Comparison of ENCODE assay signal across 24 cellular contexts in the genomic region with DNA sequence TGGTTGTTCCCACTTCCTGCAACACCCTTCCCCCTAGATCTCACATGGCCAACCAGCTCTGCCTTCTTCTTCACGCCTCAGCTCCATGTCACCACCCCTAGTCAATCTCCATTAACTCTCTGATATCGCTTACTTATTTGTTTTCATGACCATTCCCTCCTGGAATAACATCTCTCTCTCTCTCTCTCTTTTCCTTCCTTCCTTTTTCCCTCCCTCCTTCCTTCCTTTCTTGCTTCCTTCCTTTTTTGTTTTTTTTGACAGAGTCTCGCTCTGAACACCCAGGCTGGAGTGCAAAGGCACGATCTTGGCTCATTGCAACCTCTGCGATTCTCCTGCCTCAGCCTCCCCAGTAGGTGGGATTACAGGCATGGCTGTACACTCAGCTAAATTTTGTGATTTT. TPM values are rescaled to one million over a fixed set of nuclear protein-coding genes. Genes with fewer than 3 reads are reported as not detected.
DNase-seq lines count a peak whose midpoint lies in the region; ATAC-seq and TF ChIP-seq lines count a peak whose summit lies in the region.
"Had no signal": no experiment of that assay in that cellular context is flagged by ENCODE, and none has a peak within 500 bp of the region (broad histone marks: within the 10 kb centered on the region; RNA-seq: fewer than 3 reads in every experiment).

No MANE protein-coding gene starts in this region.

- CTCF ChIA-PET in CD8-positive, alpha-beta T cell (lab: Charles Lee) = interaction anchor here (0.8 kb wide), 1 partner anchor 9 kb away, joined by 3 read pairs; no protein-coding TSS in a partner anchor

- no peak for TF ChIP-seq CTCF in CD8-positive, alpha-beta T cell (IDR thresholded peaks at IDR 0.05)
- no peak for TF ChIP-seq CTCF in natural killer cell (IDR thresholded peaks at IDR 0.05)

- H3K27ac ChIP-seq in CD8-positive, alpha-beta T cell (ENCODE audit: low read depth, low read length) = no peak overlapping the region
- H3K27ac ChIP-seq: GM23248, heart left ventricle, neutrophil, skin epidermis, thyroid gland had no signal

- POLR2A ChIA-PET in CD8-positive, alpha-beta T cell (lab: Charles Lee) = no interaction called here

- H3K4me1 Mint-ChIP-seq in CD8-positive, alpha-beta T cell (ENCODE audit: low read depth) = peaks cover 7% of the 10 kb centered on the region
- H3K4me1 Mint-ChIP-seq in central memory CD8-positive, alpha-beta T cell = peaks cover 8% of the 10 kb centered on the region
- H3K4me1 Mint-ChIP-seq in natural killer cell = peaks cover 14 to 26% of the 10 kb centered on the region in 2 donors

- no peaks in the 10 kb centered on the region for H3K27me3 ChIP-seq in CD8-positive, alpha-beta T cell (ENCODE audit: insufficient read depth, low read length)
- H3K27me3 ChIP-seq in NT2/D1 (ENCODE audit: insufficient read depth, insufficient read length) = no peaks in the 10 kb centered on the region
- H3K27me3 ChIP-seq: thyroid gland had no signal

- no peaks in the 10 kb centered on the region for H3K27me3 Mint-ChIP-seq in CD8-positive, alpha-beta T cell (ENCODE audit: low read depth)
- no peaks in the 10 kb centered on the region for H3K27me3 Mint-ChIP-seq in central memory CD8-positive, alpha-beta T cell
- no peaks in the 10 kb centered on the region for H3K27me3 Mint-ChIP-seq in natural killer cell (ENCODE audit: low read depth in 2 of 2)

- no peaks in the 10 kb centered on the region for H3K9me3 ChIP-seq in CD8-positive, alpha-beta T cell (ENCODE audit: low read length)
- no peaks in the 10 kb centered on the region for H3K9me3 ChIP-seq in NT2/D1 (ENCODE audit: insufficient read depth, low read length)
- H3K9me3 ChIP-seq: heart left ventricle, neutrophil, thyroid gland had no signal

- H3K9ac ChIP-seq in NT2/D1 (ENCODE audit: insufficient read length, low read depth) = peak overlapping the region; percentile 0
- H3K9ac ChIP-seq: GM23248 had no signal

- H3K4me1 ChIP-seq in CD8-positive, alpha-beta T cell (ENCODE audit: insufficient read depth, low read length) = peaks cover 11% of the 10 kb centered on the region
- H3K4me1 ChIP-seq in NT2/D1 (ENCODE audit: insufficient read depth, insufficient read length) = no peaks in the 10 kb centered on the region

- no peak overlapping the region for H3K4me3 ChIP-seq in CD8-positive, alpha-beta T cell (ENCODE audit: low read depth, low read length)
- no peak overlapping the region for H3K4me3 ChIP-seq in NT2/D1 (ENCODE audit: insufficient read length, low read depth)
- H3K4me3 ChIP-seq: GM23248, heart left ventricle, skin epidermis, thyroid gland had no signal

- H3K27ac Mint-ChIP-seq in CD8-positive, alpha-beta T cell = no peak overlapping the region
- H3K27ac Mint-ChIP-seq in central memory CD8-positive, alpha-beta T cell (ENCODE audit: low read depth) = no peak overlapping the region
- peak overlapping the region; percentile 15 to 73 for H3K27ac Mint-ChIP-seq in natural killer cell

- no peak for ATAC-seq in CD8-positive, alpha-beta T cell
- no peak for ATAC-seq in central memory CD8-positive, alpha-beta T cell (replicated peaks; ENCODE audit: extremely low read depth, poor library complexity, severe bottlenecking)
- ATAC-seq in natural killer cell (peak in 1 of 3 donors; percentile 33), GM18870 (IDR thresholded peaks at IDR 0.05; ENCODE audit: unreplicated experiment) (no peak), GM18868 (IDR thresholded peaks at IDR 0.05; ENCODE audit: unreplicated experiment) (no peak)
- ATAC-seq: heart left ventricle, left lobe of liver had no signal

- H3K36me3 ChIP-seq in CD8-positive, alpha-beta T cell (ENCODE audit: insufficient read depth, low read length) = no peaks in the 10 kb centered on the region
- no peaks in the 10 kb centered on the region for H3K36me3 ChIP-seq in NT2/D1 (ENCODE audit: insufficient read depth, insufficient read length, low read length)
- H3K36me3 ChIP-seq: heart left ventricle, neutrophil, thyroid gland had no signal

- no peaks in the 10 kb centered on the region for H3K9me3 Mint-ChIP-seq in CD8-positive, alpha-beta T cell
- no peaks in the 10 kb centered on the region for H3K9me3 Mint-ChIP-seq in central memory CD8-positive, alpha-beta T cell
- no peaks in the 10 kb centered on the region for H3K9me3 Mint-ChIP-seq in natural killer cell

- DNase-seq in CD8-positive, alpha-beta T cell = no peak
- DNase-seq in NT2/D1 (ENCODE audit: low read depth, low spot score) (no peak), natural killer cell (no peak), SW480 (ENCODE audit: low spot score) (no peak), dermis blood vessel endothelial cell (no peak)
- DNase-seq in central memory CD8-positive, alpha-beta T cell (ENCODE audit: low spot score in 2 of 2) = no peak
- DNase-seq: activated CD8-positive, alpha-beta memory T cell treated with anti-CD3 and anti-CD28 coated beads, Interleukin-2, amount 50 U/mL, for 4 hours; activated effector memory CD4-positive, alpha-beta T cell treated with Interleukin-2 at 50 U/mL for 16 hours; cortex of kidney; DMS79; GM23248; heart left ventricle; midbrain; NCI-H1048; NCI-H1930; NCI-H748 treated with DMSO at 0.1 percent for 48 hours; stimulated activated CD4-positive, alpha-beta T cell treated with anti-CD3 and anti-CD28 coated beads, Interleukin-2, amount 100 ng/mL, for 24 hours; stimulated activated naive CD4-positive, alpha-beta T cell; thyroid gland had no signal

- intact Hi-C loops in CD8-positive, alpha-beta T cell (cut with DNase I, micrococcal nuclease) = no loop called here
- intact Hi-C loops in natural killer cell (cut with micrococcal nuclease) = no loop called here

- no peaks in the 10 kb centered on the region for H3K36me3 Mint-ChIP-seq in CD8-positive, alpha-beta T cell
- peaks cover 4% of the 10 kb centered on the region for H3K36me3 Mint-ChIP-seq in central memory CD8-positive, alpha-beta T cell (ENCODE audit: insufficient read depth)
- no peaks in the 10 kb centered on the region for H3K36me3 Mint-ChIP-seq in natural killer cell

- H3K4me3 Mint-ChIP-seq in CD8-positive, alpha-beta T cell = peak overlapping the region; percentile 68
- peak overlapping the region; percentile 43 for H3K4me3 Mint-ChIP-seq in central memory CD8-positive, alpha-beta T cell
- peak overlapping the region; percentile 80 for H3K4me3 Mint-ChIP-seq in natural killer cell

RNA-seq across cellular contexts. Expression of a gene that starts 44.9 kb away (rescaled TPM):
- 10 to 100 TPM; 19.9 to 20.5 TPM for total RNA-seq in CD8-positive, alpha-beta T cell
- 10 to 100 TPM; 47.3 to 54.3 (median 52.7) TPM for total RNA-seq in natural killer cell
- 5.1 and 6.3 TPM in 2 replicates for total RNA-seq in dermis blood vessel endothelial cell

Comparison
In these comparisons a context has a peak if more than half of its experiments do, and no peak if none do; other contexts are left out.
1. H3K27ac Mint-ChIP-seq: peak in natural killer cell (2 of 2); none in CD8-positive, alpha-beta T cell (single experiment) and central memory CD8-positive, alpha-beta T cell (single experiment).
2. Peak in every context shown above with its lines, with median percentiles within 50 percentile points of each other: H3K4me3 Mint-ChIP-seq.